ENCODE assay signal across 8 cellular contexts in genomic region chr16:81523387-81524115, GRCh38.
DNase-seq lines count a peak whose midpoint lies in the region; ATAC-seq and TF ChIP-seq lines count a peak whose summit lies in the region.

No MANE protein-coding gene starts in this region.

- no peaks in the 10 kb centered on the region for H3K27me3 ChIP-seq in prostate gland (replicated peaks; ENCODE audit: insufficient read depth)
- no peaks in the 10 kb centered on the region for H3K27me3 ChIP-seq in gastrocnemius medialis

- H3K9me3 ChIP-seq in prostate gland (no peaks in the 10 kb centered on the region), gastrocnemius medialis (no peaks in the 10 kb centered on the region)

- in situ Hi-C loops in gastrocnemius medialis (cut with MboI; ENCODE audit: low sequenced_read_pairs in 4 of 4): no loop called here

- H3K4me3 ChIP-seq in prostate gland: no peak overlapping the region
- no peak overlapping the region for H3K4me3 ChIP-seq in gastrocnemius medialis

- 64% methylated on average over 19 of the region's 20 CpGs for WGBS in prostate gland

- POLR2A ChIA-PET in RWPE1 (lab: Yijun Ruan, JAX; ENCODE audit: low non-redundant PET): no interaction called here

- TF ChIP-seq POLR2A in prostate gland (IDR thresholded peaks at IDR 0.05) (no peak), gastrocnemius medialis (IDR thresholded peaks at IDR 0.05) (no peak)

- CTCF ChIA-PET in RWPE1 (lab: Yijun Ruan, JAX): interaction anchor here (0.6 to 0.8 kb wide), 2 partner anchors 14 to 174 kb away, joined by 3 to 5 read pairs; no protein-coding TSS in a partner anchor

- no peaks in the 10 kb centered on the region for H3K36me3 ChIP-seq in prostate gland
- no peaks in the 10 kb centered on the region for H3K36me3 ChIP-seq in gastrocnemius medialis

- TF ChIP-seq CTCF in RWPE1 (conservative IDR thresholded peaks at IDR 0.05; ENCODE audit: low read depth): no peak
- no peak for TF ChIP-seq CTCF in prostate gland (IDR thresholded peaks at IDR 0.05)
- no peak for TF ChIP-seq CTCF in GM20000 (IDR thresholded peaks at IDR 0.05; ENCODE audit: extremely low read depth, missing control alignments)
- no peak for TF ChIP-seq CTCF in gastrocnemius medialis (IDR thresholded peaks at IDR 0.05 in 4 of 5, conservative IDR thresholded peaks at IDR 0.05 in 1 of 5)

- intact Hi-C loops in prostate gland (cut with DNase I): no loop called here
- intact Hi-C loops in gastrocnemius medialis (cut with DNase I; ENCODE audit: low total_unique reads): no loop called here

- DNase-seq in GM04504 (ENCODE audit: low read depth) (peak; percentile 52), RWPE1 (ENCODE audit: low spot score) (peak; percentile 92), prostate gland (ENCODE audit: low spot score) (peak; percentile 56), GM20000 (ENCODE audit: low spot score) (no peak), SK-N-DZ (ENCODE audit: low spot score) (no peak), gastrocnemius medialis (no peak)

- peak overlapping the region; percentile 89 for H3K27ac ChIP-seq in RWPE1
- peak overlapping the region in 1 of 2 donors; percentile 5 for H3K27ac ChIP-seq in prostate gland
- H3K27ac ChIP-seq in gastrocnemius medialis: no peak overlapping the region

- H3K4me1 ChIP-seq in prostate gland (replicated peaks): no peaks in the 10 kb centered on the region
- H3K4me1 ChIP-seq in gastrocnemius medialis: peaks cover 5 to 10% of the 10 kb centered on the region in 2 donors

- ATAC-seq in esophagus mucosa (peak; percentile 63), HG02642 (IDR thresholded peaks at IDR 0.05; ENCODE audit: poor library complexity, unreplicated experiment) (no peak), gastrocnemius medialis (no peak)

Comparison
In these comparisons a context has a peak if more than half of its experiments do, and no peak if none do; other contexts are left out.
1. DNase-seq: peak in GM04504 (single experiment), RWPE1 (single experiment) and prostate gland (single experiment); none in GM20000 (single experiment), SK-N-DZ (single experiment) and gastrocnemius medialis (0 of 2).